Comparison of ENCODE assay signal across 20 cellular contexts in the genomic region with DNA sequence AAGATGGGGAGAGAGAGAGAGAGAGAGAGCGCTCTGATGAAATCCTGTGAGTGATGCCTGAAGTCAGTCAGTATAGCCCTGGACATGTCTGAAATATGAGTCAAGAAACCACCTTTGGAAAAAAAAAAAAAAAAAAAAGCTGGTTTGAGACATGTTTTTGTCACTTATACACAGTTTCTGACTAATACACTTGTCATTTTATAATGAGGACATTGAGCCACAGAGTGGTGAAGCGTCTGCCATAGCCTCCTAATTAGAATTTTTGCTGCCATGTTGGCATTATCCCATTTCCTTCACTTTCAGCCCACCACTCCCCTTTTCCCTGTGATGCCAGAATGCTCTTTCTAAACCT. TPM values are rescaled to one million over a fixed set of nuclear protein-coding genes. Genes with fewer than 3 reads are reported as not detected.
DNase-seq lines count a peak whose midpoint lies in the region; ATAC-seq and TF ChIP-seq lines count a peak whose summit lies in the region.
"Had no signal": no experiment of that assay in that cellular context is flagged by ENCODE, and none has a peak within 500 bp of the region (broad histone marks: within the 10 kb centered on the region; RNA-seq: fewer than 3 reads in every experiment).

No MANE protein-coding gene starts in this region.

- peak; percentile 40 for DNase-seq in AG08395 (ENCODE audit: low spot score)
- peak; percentile 25 for DNase-seq in H4 (ENCODE audit: low spot score)
- peak; percentile 12 to 44 for DNase-seq in SW 1271 (lab: John Stamatoyannopoulos, UW)
- peak; percentile 88 to 93 for DNase-seq in foreskin keratinocyte
- no peak for DNase-seq in SKM-1 (lab: John Stamatoyannopoulos, UW; ENCODE audit: unreplicated experiment)
- DNase-seq: activated CD4-positive, alpha-beta memory T cell treated with anti-CD3 and anti-CD28 coated beads, Interleukin-2, amount 10 ng/mL, durations not matched to agents 7 days and 5 days; anterior cingulate cortex; COR-L47; cortex of kidney; GDM1; H7; NCI-H2029 treated with DMSO at 0.1 percent for 48 hours; NCI-H524 treated with DMSO at 0.1 percent for 48 hours; occipital lobe had no signal

- H3K4me1 ChIP-seq in foreskin keratinocyte, result peaks cover 14% of the 10 kb centered on the region
- H3K4me1 ChIP-seq: esophagus muscularis mucosa, suprapubic skin had no signal

- H3K27me3 ChIP-seq in foreskin keratinocyte, result no peaks in the 10 kb centered on the region
- H3K27me3 ChIP-seq: suprapubic skin had no signal

- ATAC-seq in foreskin keratinocyte (peak; percentile 93), HG03045 (IDR thresholded peaks at IDR 0.05; ENCODE audit: unreplicated experiment) (no peak), HG03135 (IDR thresholded peaks at IDR 0.05; ENCODE audit: unreplicated experiment) (no peak), GM21390 (IDR thresholded peaks at IDR 0.05; ENCODE audit: unreplicated experiment) (no peak)
- ATAC-seq: sciatic nerve had no signal

- TF ChIP-seq CTCF in foreskin keratinocyte (conservative IDR thresholded peaks at IDR 0.05), result no peak

- no peak overlapping the region for H3K27ac ChIP-seq in foreskin keratinocyte
- H3K27ac ChIP-seq: esophagus muscularis mucosa, suprapubic skin had no signal

RNA-seq across cellular contexts. Expression of a gene that starts 15.7 kb away (rescaled TPM):
- 0.10 TPM in 1 of 2 replicates, not detected in the other for total RNA-seq in H4 (2014; rRNA removed; shearing (Covaris generic))
- total RNA-seq in foreskin keratinocyte, result 2.6 and 2.8 TPM in 2 replicates
- 0.54 and 0.75 TPM in 2 replicates for polyA plus RNA-seq in foreskin keratinocyte
